ENCODE assay signal across 16 cellular contexts in genomic region chr5:159947708-159948358, GRCh38. TPM values are rescaled to one million over a fixed set of nuclear protein-coding genes. Genes with fewer than 3 reads are reported as not detected.
DNase-seq lines count a peak whose midpoint lies in the region; ATAC-seq, FAIRE-seq and TF ChIP-seq lines count a peak whose summit lies in the region.
"Had no signal": no experiment of that assay in that cellular context is flagged by ENCODE, and none has a peak within 500 bp of the region (broad histone marks: within the 10 kb centered on the region; RNA-seq: fewer than 3 reads in every experiment).

No MANE protein-coding gene starts in this region.

- no peak for FAIRE-seq in small intestine (lab: Jason Lieb, UNC)

- no peak overlapping the region for H3K4me3 Mint-ChIP-seq in MCF 10A (ENCODE audit: unreplicated experiment)
- H3K4me3 Mint-ChIP-seq: activated naive CD8-positive, alpha-beta T cell treated with anti-CD3 and anti-CD28 coated beads, Interleukin-2, amount 10 ng/mL, durations not matched to agents 7 days and 5 days; activated T-cell treated with anti-CD3 and anti-CD28 coated beads, Interleukin-2, amount 50 U/mL, for 24 hours; memory B cell; T-helper 17 cell had no signal

- H3K27me3 Mint-ChIP-seq in MCF 10A (ENCODE audit: insufficient read depth, unreplicated experiment): no peaks in the 10 kb centered on the region

- no TSS peak for BruUV-seq in MCF 10A (replicated peaks; lab: Mats Ljungman, UMichigan)

- H3K4me1 Mint-ChIP-seq in MCF 10A (ENCODE audit: insufficient read depth, unreplicated experiment): no peaks in the 10 kb centered on the region

- DNase-seq in MCF 10A (ENCODE audit: unreplicated experiment): peak; percentile 33
- no peak for DNase-seq in breast epithelium (ENCODE audit: low spot score in 2 of 2)
- DNase-seq in foreskin fibroblast: peak; percentile 45 to 48
- DNase-seq in small intestine: peak; percentile 71
- no peak for DNase-seq in aorta
- DNase-seq: activated CD4-positive, alpha-beta T cell treated with anti-CD3 and anti-CD28 coated beads for 48 hours; activated naive CD8-positive, alpha-beta T cell treated with anti-CD3 and anti-CD28 coated beads, Interleukin-2, amount 10 ng/mL, durations not matched to agents 7 days and 5 days; activated T-cell treated with anti-CD3 and anti-CD28 coated beads, Interleukin-2, amount 50 U/mL, for 24 hours; colonic mucosa; NCI-H1048; PC-3; T-helper 17 cell had no signal

- no peaks in the 10 kb centered on the region for H3K4me1 ChIP-seq in breast epithelium
- H3K4me1 ChIP-seq in small intestine (ENCODE audit: control insufficient read depth in 2 of 2, insufficient read depth in 1 of 2, low read depth in 1 of 2, low read length in 1 of 2): peaks cover 0 to 2% of the 10 kb centered on the region in 2 donors
- peaks cover 0 to 2% of the 10 kb centered on the region in 2 donors for H3K4me1 ChIP-seq in aorta (ENCODE audit: control insufficient read depth in 1 of 2, insufficient read depth in 2 of 2, low read length in 2 of 2)
- H3K4me1 ChIP-seq: colonic mucosa had no signal

- H3K9me3 ChIP-seq in breast epithelium (no peaks in the 10 kb centered on the region), small intestine (ENCODE audit: control insufficient read depth, low read depth) (no peaks in the 10 kb centered on the region), aorta (ENCODE audit: control insufficient read depth, low read length) (no peaks in the 10 kb centered on the region)
- H3K9me3 ChIP-seq: colonic mucosa had no signal

- CTCF ChIA-PET in MCF 10A (lab: Yijun Ruan, JAX): interaction anchor here (0.5 to 3.7 kb wide), 10 partner anchors 8 to 635 kb away, joined by 3 to 11 read pairs (median 4); no protein-coding TSS in a partner anchor

- no peaks in the 10 kb centered on the region for H3K36me3 Mint-ChIP-seq in MCF 10A (ENCODE audit: insufficient read depth, unreplicated experiment)
- H3K36me3 Mint-ChIP-seq: activated naive CD8-positive, alpha-beta T cell treated with anti-CD3 and anti-CD28 coated beads, Interleukin-2, amount 10 ng/mL, durations not matched to agents 7 days and 5 days; memory B cell had no signal

- H3K9me3 Mint-ChIP-seq in MCF 10A (ENCODE audit: unreplicated experiment): no peaks in the 10 kb centered on the region
- H3K9me3 Mint-ChIP-seq: activated naive CD8-positive, alpha-beta T cell treated with anti-CD3 and anti-CD28 coated beads, Interleukin-2, amount 10 ng/mL, durations not matched to agents 7 days and 5 days; activated T-cell treated with anti-CD3 and anti-CD28 coated beads, Interleukin-2, amount 50 U/mL, for 24 hours had no signal

- H3K4me3 ChIP-seq in breast epithelium (no peak overlapping the region), foreskin fibroblast (ENCODE audit: low read depth in 1 of 2, low read length in 2 of 2) (no peak overlapping the region), small intestine (ENCODE audit: low read depth in 1 of 2, low read length in 2 of 2) (no peak overlapping the region), aorta (ENCODE audit: low read length in 2 of 2) (no peak overlapping the region)
- H3K4me3 ChIP-seq: colonic mucosa had no signal

- POLR2A ChIA-PET in MCF 10A (lab: Yijun Ruan, JAX): interaction anchor here (0.6 to 1.2 kb wide), 2 partner anchors 34 to 449 kb away, joined by 3 read pairs; no protein-coding TSS in a partner anchor

- H3K27me3 ChIP-seq in breast epithelium (no peaks in the 10 kb centered on the region), small intestine (ENCODE audit: control insufficient read depth in 2 of 2, insufficient read depth in 2 of 2, low read length in 2 of 2) (no peaks in the 10 kb centered on the region), aorta (ENCODE audit: control insufficient read depth in 1 of 2, insufficient read depth in 2 of 2, low read length in 1 of 2) (no peaks in the 10 kb centered on the region)
- H3K27me3 ChIP-seq: colonic mucosa had no signal

- no peak overlapping the region for H3K27ac Mint-ChIP-seq in MCF 10A (ENCODE audit: low read depth, unreplicated experiment)
- H3K27ac Mint-ChIP-seq: activated naive CD8-positive, alpha-beta T cell treated with anti-CD3 and anti-CD28 coated beads, Interleukin-2, amount 10 ng/mL, durations not matched to agents 7 days and 5 days; activated T-cell treated with anti-CD3 and anti-CD28 coated beads, Interleukin-2, amount 50 U/mL, for 24 hours; memory B cell; T-helper 17 cell had no signal

- TF ChIP-seq POLR2A in breast epithelium (IDR thresholded peaks at IDR 0.05): no peak

- H3K27ac ChIP-seq in breast epithelium (no peak overlapping the region), small intestine (ENCODE audit: low read depth in 1 of 2, low read length in 1 of 2) (no peak overlapping the region), aorta (ENCODE audit: low read depth in 1 of 2, low read length in 2 of 2) (no peak overlapping the region)
- H3K27ac ChIP-seq: colonic mucosa had no signal

- H3K36me3 ChIP-seq in breast epithelium: no peaks in the 10 kb centered on the region
- no peaks in the 10 kb centered on the region for H3K36me3 ChIP-seq in small intestine (ENCODE audit: control insufficient read depth in 2 of 2, insufficient read depth in 2 of 2, low read length in 2 of 2)
- peaks cover 0 to 3% of the 10 kb centered on the region in 2 donors for H3K36me3 ChIP-seq in aorta (ENCODE audit: control insufficient read depth in 1 of 2, insufficient read depth in 2 of 2, low read length in 1 of 2)
- H3K36me3 ChIP-seq: colonic mucosa had no signal

- ATAC-seq in SK-N-SH treated with all-trans-retinoic acid at 6 μM for 48 hours: peak; percentile 35
- ATAC-seq in HG03469 (IDR thresholded peaks at IDR 0.05; ENCODE audit: unreplicated experiment): no peak
- ATAC-seq in HG03378 (IDR thresholded peaks at IDR 0.05; ENCODE audit: unreplicated experiment): no peak
- no peak for ATAC-seq in aorta (ENCODE audit: low FRiP score)
- ATAC-seq: PC-3, T-helper 17 cell had no signal

- TF ChIP-seq CTCF in MCF 10A (IDR thresholded peaks at IDR 0.05; ENCODE audit: unreplicated experiment) (no peak), breast epithelium (IDR thresholded peaks at IDR 0.05) (no peak), foreskin fibroblast (IDR thresholded peaks at IDR 0.05; ENCODE audit: low read depth, low read length) (no peak)

- intact Hi-C loops in MCF 10A (cut with micrococcal nuclease): no loop called here
- intact Hi-C loops in breast epithelium (cut with DNase I; ENCODE audit: low total_unique reads): no loop called here
- intact Hi-C loops in aorta (cut with DNase I): no loop called here

- WGBS in small intestine, 3 donors: 20 to 50% (median 32%) methylated on average over 9 of the region's 9 CpGs
- WGBS in aorta, 2 donors: 80 to 82% methylated on average over 9 of the region's 9 CpGs

TF ChIP-seq in SK-N-SH treated with all-trans-retinoic acid at 6 μM for 48 hours, 23 proteins besides CTCF, POLR2A, EP300 and RAD21:
- TF ChIP-seq BACH2 (CRISPR knock-in tag; IDR thresholded peaks at IDR 0.05; ENCODE audit: borderline replicate concordance): no peak
- no peak for TF ChIP-seq ZNF565 (CRISPR knock-in tag; conservative IDR thresholded peaks at IDR 0.05; ENCODE audit: low read depth)
- TF ChIP-seq ZNF70 (CRISPR knock-in tag; IDR thresholded peaks at IDR 0.05): no peak
- TF ChIP-seq ISL1 (CRISPR knock-in tag; IDR thresholded peaks at IDR 0.05): no peak
- TF ChIP-seq SNAI2 (CRISPR knock-in tag; IDR thresholded peaks at IDR 0.05): no peak
- TF ChIP-seq CSRNP3 (CRISPR knock-in tag; IDR thresholded peaks at IDR 0.05): no peak

RNA-seq across cellular contexts. Expression of gene ADRA1B, which starts 31.6 kb away (rescaled TPM):
- total RNA-seq in MCF 10A (2022) (0.14 TPM in 1 of 2 replicates, not detected in the other), breast epithelium (1 to 10 TPM in 1 of 3 donors, under 1 TPM in 2; 0.33 to 2.9 (median 0.88) TPM), aorta (10 to 100 TPM in 1 of 2 donors, 1 to 10 TPM in 1; 5.4 to 16.0 TPM)
- polyA plus RNA-seq in small intestine (under 1 TPM in 2 of 3 donors, not detected in 1; 0.25 to 0.45 TPM), aorta (1 to 10 TPM; 3.8 to 8.0 TPM)
- total RNA-seq: activated naive CD8-positive, alpha-beta T cell treated with anti-CD3 and anti-CD28 coated beads, Interleukin-2, amount 10 ng/mL, durations not matched to agents 7 days and 5 days; T-helper 17 cell had no signal

Comparison
In these comparisons a context has a peak if more than half of its experiments do, and no peak if none do; other contexts are left out.
1. DNase-seq: peak in MCF 10A (single experiment), foreskin fibroblast (2 of 2) and small intestine (single experiment); none in breast epithelium (0 of 2) and aorta (0 of 2).